In the genomic region with DNA sequence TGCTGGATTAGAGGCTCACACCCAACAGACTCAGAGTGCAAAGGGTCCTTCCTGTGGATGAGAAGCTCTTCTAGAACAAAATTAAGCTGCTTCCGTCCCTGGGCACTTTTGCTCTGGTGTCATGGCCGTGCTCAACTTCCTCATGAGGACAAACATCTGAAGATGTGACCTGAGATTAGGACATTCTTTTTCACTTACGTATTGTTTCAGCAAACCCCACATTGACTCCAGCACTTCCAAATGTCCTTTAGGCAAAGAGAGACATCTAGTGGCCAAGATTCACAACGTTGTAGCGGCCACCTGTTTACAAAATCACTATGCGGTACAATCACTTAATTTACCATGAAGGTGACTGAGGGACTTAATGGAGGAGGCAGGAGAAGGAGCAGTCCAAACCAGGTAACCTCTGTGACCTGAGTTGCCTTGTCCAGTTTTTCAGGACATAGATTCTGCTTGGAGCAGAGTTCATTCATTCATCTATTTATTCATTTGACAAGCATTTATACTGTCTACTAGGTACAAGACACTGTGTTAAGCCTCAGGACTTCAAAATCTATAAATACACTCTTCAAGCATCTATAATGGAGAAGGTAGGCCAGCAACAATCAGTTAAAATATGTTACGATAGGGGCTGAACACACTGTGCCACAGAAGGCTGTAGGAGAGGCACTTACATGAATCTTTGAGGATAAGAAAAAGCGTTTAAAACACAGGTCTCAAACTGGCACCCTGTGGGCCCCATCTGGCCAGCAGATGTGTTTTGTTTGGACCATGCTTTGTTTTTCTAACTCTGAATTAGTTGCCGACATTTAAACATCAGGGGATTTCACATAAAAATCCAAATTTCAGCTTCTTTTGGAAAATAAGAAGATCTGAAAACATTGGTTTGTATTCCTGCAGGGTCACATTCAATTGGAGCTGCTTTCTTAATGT, we compare ENCODE assay signal across 1 cellular context.
TF ChIP-seq lines count a peak whose summit lies in the region.

No MANE protein-coding gene starts in this region.

TF ChIP-seq in HepG2, 621 proteins besides CTCF, POLR2A, EP300 and RAD21 (continued from another document and continues in another):
- TF ChIP-seq, protein P1, sequence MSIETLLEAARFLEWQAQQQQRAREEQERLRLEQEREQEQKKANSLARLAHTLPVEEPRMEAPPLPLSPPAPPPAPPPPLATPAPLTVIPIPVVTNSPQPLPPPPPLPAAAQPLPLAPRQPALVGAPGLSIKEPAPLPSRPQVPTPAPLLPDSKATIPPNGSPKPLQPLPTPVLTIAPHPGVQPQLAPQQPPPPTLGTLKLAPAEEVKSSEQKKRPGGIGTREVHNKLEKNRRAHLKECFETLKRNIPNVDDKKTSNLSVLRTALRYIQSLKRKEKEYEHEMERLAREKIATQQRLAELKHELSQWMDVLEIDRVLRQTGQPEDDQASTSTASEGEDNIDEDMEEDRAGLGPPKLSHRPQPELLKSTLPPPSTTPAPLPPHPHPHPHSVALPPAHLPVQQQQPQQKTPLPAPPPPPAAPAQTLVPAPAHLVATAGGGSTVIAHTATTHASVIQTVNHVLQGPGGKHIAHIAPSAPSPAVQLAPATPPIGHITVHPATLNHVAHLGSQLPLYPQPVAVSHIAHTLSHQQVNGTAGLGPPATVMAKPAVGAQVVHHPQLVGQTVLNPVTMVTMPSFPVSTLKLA (IDR thresholded peaks at IDR 0.05), result no peak
- TF ChIP-seq SOX13 (IDR thresholded peaks at IDR 0.05) (no peak), SOX13 (CRISPR knock-in tag; conservative IDR thresholded peaks at IDR 0.05 in 1 of 2, IDR thresholded peaks at IDR 0.05 in 1 of 2) (peak in 1 of 2 experiments; percentile 79; a peak in 2 of 4 replicates), MAX (IDR thresholded peaks at IDR 0.05) (0 out of 2 replicates have a peak, but pooled peaks have one; percentile 34), POGK (CRISPR knock-in tag; conservative IDR thresholded peaks at IDR 0.05) (0 out of 2 replicates have a peak, but pooled peaks have one; percentile 25), ZNF101 (CRISPR knock-in tag; IDR thresholded peaks at IDR 0.05; ENCODE audit: borderline replicate concordance, low read depth) (no peak), XRCC5 (optimal IDR thresholded peaks at IDR 0.05; ENCODE audit: low read length) (peak; percentile 78), SRF (IDR thresholded peaks at IDR 0.05; ENCODE audit: low read depth, low read length) (0 out of 2 replicates have a peak, but pooled peaks have one; percentile 47), ZSCAN25 (CRISPR knock-in tag; IDR thresholded peaks at IDR 0.05) (0 out of 2 replicates have a peak, but pooled peaks have one; percentile 18), ELF1 (CRISPR knock-in tag; IDR thresholded peaks at IDR 0.05) (peak; percentile 36; the same call in 1 of the 2 replicates), CCDC6 (CRISPR knock-in tag; IDR thresholded peaks at IDR 0.05) (peak; percentile 57; the same call in 1 of the 2 replicates), POLR2AphosphoS5 (IDR thresholded peaks at IDR 0.05; ENCODE audit: low read depth, low read length) (no peak), HNF4G (IDR thresholded peaks at IDR 0.05; ENCODE audit: borderline replicate concordance, low read depth, low read length) (no peak), HNF4G (CRISPR knock-in tag; IDR thresholded peaks at IDR 0.05; ENCODE audit: borderline replicate concordance, low read depth) (no peak), DR1 (CRISPR knock-in tag; IDR thresholded peaks at IDR 0.05) (no peak), TSC22D2 (CRISPR knock-in tag; IDR thresholded peaks at IDR 0.05; ENCODE audit: borderline replicate concordance) (no peak), ZMYM4 (CRISPR knock-in tag; IDR thresholded peaks at IDR 0.05) (peak; percentile 93), CBX5 (CRISPR knock-in tag; IDR thresholded peaks at IDR 0.05; ENCODE audit: borderline replicate concordance) (peak; percentile 59; the same call in 1 of the 2 replicates), ZBTB42 (CRISPR knock-in tag; IDR thresholded peaks at IDR 0.05) (no peak), ZNF24 (IDR thresholded peaks at IDR 0.05) (0 out of 2 replicates have a peak, but pooled peaks have one; percentile 23), HOXA5 (CRISPR knock-in tag; IDR thresholded peaks at IDR 0.05) (peak; percentile 72; the same call in 1 of the 2 replicates), KLF9 (CRISPR knock-in tag; IDR thresholded peaks at IDR 0.05; ENCODE audit: low read depth) (0 out of 2 replicates have a peak, but pooled peaks have one; percentile 31), ZNF614 (CRISPR knock-in tag; IDR thresholded peaks at IDR 0.05; ENCODE audit: borderline replicate concordance) (peak; percentile 84), GLI4 (CRISPR knock-in tag; IDR thresholded peaks at IDR 0.05; ENCODE audit: borderline replicate concordance) (0 out of 2 replicates have a peak, but pooled peaks have one; percentile 25), ZKSCAN8 (CRISPR knock-in tag; IDR thresholded peaks at IDR 0.05; ENCODE audit: borderline replicate concordance) (peak; percentile 91; the same call in 1 of the 2 replicates), ZNF790 (CRISPR knock-in tag; IDR thresholded peaks at IDR 0.05; ENCODE audit: borderline replicate concordance) (no peak), ZNF564 (CRISPR knock-in tag; IDR thresholded peaks at IDR 0.05) (peak; percentile 67; the same call in 1 of the 2 replicates), HDAC2 (CRISPR knock-in tag; IDR thresholded peaks at IDR 0.05) (0 out of 2 replicates have a peak, but pooled peaks have one; percentile 30), ZNF124 (CRISPR knock-in tag; IDR thresholded peaks at IDR 0.05) (peak; percentile 65; the same call in 1 of the 2 replicates), GATAD1 (CRISPR knock-in tag; IDR thresholded peaks at IDR 0.05) (peak; percentile 65; the same call in 1 of the 2 replicates), HNF1B (CRISPR knock-in tag; IDR thresholded peaks at IDR 0.05) (peak; percentile 63; the same call in 1 of the 2 replicates), SMAD1 (CRISPR knock-in tag; IDR thresholded peaks at IDR 0.05; ENCODE audit: borderline replicate concordance, low read depth) (no peak), ZC3H4 (CRISPR knock-in tag; IDR thresholded peaks at IDR 0.05; ENCODE audit: borderline replicate concordance) (no peak), POGZ (CRISPR knock-in tag; IDR thresholded peaks at IDR 0.05) (peak; percentile 91), HMGXB4 (CRISPR knock-in tag; IDR thresholded peaks at IDR 0.05; ENCODE audit: borderline replicate concordance in 1 of 2, low read depth in 1 of 2) (peak in 1 of 2 experiments; percentile 79; a peak in 3 of 4 replicates), THAP11 (CRISPR knock-in tag; IDR thresholded peaks at IDR 0.05) (peak; percentile 52; the same call in 1 of the 2 replicates)
- TF ChIP-seq, protein P2, sequence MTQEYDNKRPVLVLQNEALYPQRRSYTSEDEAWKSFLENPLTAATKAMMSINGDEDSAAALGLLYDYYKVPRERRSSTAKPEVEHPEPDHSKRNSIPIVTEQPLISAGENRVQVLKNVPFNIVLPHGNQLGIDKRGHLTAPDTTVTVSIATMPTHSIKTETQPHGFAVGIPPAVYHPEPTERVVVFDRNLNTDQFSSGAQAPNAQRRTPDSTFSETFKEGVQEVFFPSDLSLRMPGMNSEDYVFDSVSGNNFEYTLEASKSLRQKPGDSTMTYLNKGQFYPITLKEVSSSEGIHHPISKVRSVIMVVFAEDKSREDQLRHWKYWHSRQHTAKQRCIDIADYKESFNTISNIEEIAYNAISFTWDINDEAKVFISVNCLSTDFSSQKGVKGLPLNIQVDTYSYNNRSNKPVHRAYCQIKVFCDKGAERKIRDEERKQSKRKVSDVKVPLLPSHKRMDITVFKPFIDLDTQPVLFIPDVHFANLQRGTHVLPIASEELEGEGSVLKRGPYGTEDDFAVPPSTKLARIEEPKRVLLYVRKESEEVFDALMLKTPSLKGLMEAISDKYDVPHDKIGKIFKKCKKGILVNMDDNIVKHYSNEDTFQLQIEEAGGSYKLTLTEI (CRISPR knock-in tag; conservative IDR thresholded peaks at IDR 0.05), result no peak
- TF ChIP-seq, protein P3, sequence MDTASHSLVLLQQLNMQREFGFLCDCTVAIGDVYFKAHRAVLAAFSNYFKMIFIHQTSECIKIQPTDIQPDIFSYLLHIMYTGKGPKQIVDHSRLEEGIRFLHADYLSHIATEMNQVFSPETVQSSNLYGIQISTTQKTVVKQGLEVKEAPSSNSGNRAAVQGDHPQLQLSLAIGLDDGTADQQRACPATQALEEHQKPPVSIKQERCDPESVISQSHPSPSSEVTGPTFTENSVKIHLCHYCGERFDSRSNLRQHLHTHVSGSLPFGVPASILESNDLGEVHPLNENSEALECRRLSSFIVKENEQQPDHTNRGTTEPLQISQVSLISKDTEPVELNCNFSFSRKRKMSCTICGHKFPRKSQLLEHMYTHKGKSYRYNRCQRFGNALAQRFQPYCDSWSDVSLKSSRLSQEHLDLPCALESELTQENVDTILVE (CRISPR knock-in tag; IDR thresholded peaks at IDR 0.05), result peak; percentile 41; the same call in 1 of the 2 replicates
- TF ChIP-seq, protein P4, sequence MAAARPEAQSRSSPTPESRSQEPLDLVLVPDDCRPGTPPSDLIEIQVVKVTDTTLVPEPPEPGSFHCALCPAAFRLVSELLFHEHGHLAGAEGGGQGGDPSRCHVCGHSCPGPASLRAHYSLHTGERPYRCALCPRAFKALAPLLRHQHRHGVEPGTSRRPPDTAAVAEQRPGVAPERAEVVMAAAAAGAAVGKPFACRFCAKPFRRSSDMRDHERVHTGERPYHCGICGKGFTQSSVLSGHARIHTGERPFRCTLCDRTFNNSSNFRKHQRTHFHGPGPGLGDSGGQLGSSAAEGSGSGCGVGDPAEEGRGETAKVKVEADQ (CRISPR knock-in tag; IDR thresholded peaks at IDR 0.05; ENCODE audit: borderline replicate concordance), result peak; percentile 60; the same call in 1 of the 2 replicates
- TF ChIP-seq, protein P5, sequence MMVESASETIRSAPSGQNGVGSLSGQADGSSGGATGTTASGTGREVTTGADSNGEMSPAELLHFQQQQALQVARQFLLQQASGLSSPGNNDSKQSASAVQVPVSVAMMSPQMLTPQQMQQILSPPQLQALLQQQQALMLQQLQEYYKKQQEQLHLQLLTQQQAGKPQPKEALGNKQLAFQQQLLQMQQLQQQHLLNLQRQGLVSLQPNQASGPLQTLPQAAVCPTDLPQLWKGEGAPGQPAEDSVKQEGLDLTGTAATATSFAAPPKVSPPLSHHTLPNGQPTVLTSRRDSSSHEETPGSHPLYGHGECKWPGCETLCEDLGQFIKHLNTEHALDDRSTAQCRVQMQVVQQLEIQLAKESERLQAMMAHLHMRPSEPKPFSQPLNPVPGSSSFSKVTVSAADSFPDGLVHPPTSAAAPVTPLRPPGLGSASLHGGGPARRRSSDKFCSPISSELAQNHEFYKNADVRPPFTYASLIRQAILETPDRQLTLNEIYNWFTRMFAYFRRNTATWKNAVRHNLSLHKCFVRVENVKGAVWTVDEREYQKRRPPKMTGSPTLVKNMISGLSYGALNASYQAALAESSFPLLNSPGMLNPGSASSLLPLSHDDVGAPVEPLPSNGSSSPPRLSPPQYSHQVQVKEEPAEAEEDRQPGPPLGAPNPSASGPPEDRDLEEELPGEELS (CRISPR knock-in tag; IDR thresholded peaks at IDR 0.05), result peak; percentile 78
